8 cellular contexts compared by ENCODE assay signal in the genomic region with DNA sequence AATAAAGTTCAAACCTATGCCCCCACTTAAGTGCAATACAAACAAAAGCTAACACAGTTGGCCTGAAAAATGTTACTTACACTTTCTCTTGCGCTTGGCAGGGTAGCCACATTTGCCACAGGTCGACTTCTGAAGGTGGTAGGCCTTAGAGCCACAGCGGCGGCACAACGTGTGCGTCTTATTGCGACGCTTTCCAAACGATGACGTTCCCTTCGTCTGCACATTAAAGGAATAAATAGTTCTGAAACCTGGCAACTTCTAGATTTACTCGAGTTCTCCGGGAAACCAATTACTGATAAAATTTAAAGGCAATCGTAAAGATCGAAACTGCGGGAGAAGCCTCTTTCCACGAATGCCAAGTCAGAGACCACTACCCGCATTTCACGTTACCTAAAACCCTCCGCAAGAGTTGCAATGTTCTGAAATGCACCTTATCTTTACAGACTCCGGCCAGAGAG. TPM values are rescaled to one million over a fixed set of nuclear protein-coding genes. Genes with fewer than 3 reads are reported as not detected.
DNase-seq lines count a peak whose midpoint lies in the region; ATAC-seq lines count a peak whose summit lies in the region.

No MANE protein-coding gene starts in this region.

- peaks cover 42% of the 10 kb centered on the region for H3K36me3 ChIP-seq in CD4-positive, CD25-positive, alpha-beta regulatory T cell (ENCODE audit: control insufficient read depth, insufficient read depth, low read length)

- H3K27me3 Mint-ChIP-seq in CD4-positive, CD25-positive, alpha-beta regulatory T cell: peaks cover 10% of the 10 kb centered on the region

- peaks cover 27 to 66% (median 49%) of the 10 kb centered on the region in 4 donors for H3K4me1 Mint-ChIP-seq in CD4-positive, CD25-positive, alpha-beta regulatory T cell

- peak overlapping the region; percentile 90 for H3K4me3 ChIP-seq in CD4-positive, CD25-positive, alpha-beta regulatory T cell (ENCODE audit: low read depth, low read length)

- H3K4me1 ChIP-seq in CD4-positive, CD25-positive, alpha-beta regulatory T cell (ENCODE audit: control insufficient read depth, insufficient read depth, low read length, poor library complexity, severe bottlenecking): peaks cover 36% of the 10 kb centered on the region

- peak overlapping the region; percentile 93 to 99 (median 96) for H3K4me3 Mint-ChIP-seq in CD4-positive, CD25-positive, alpha-beta regulatory T cell

- peak; percentile 11 to 16 for ATAC-seq in CD4-positive, CD25-positive, alpha-beta regulatory T cell (ENCODE audit: low read depth in 2 of 2)
- no peak for ATAC-seq in GM21786 (IDR thresholded peaks at IDR 0.05; ENCODE audit: unreplicated experiment)

- peak overlapping the region; percentile 96 to 99 (median 99) for H3K27ac Mint-ChIP-seq in CD4-positive, CD25-positive, alpha-beta regulatory T cell

- H3K27me3 ChIP-seq in CD4-positive, CD25-positive, alpha-beta regulatory T cell (ENCODE audit: control insufficient read depth, insufficient read depth, low read length): no peaks in the 10 kb centered on the region

- DNase-seq in CD4-positive, CD25-positive, alpha-beta regulatory T cell: peak; percentile 45 to 80 (median 70)
- DNase-seq in LHCN-M2 (ENCODE audit: low read depth) (peak; percentile 24), fibroblast of gingiva (ENCODE audit: low read depth) (peak; percentile 29), pons (ENCODE audit: low spot score) (peak; percentile 17), amniotic stem cell (lab: John Stamatoyannopoulos, UW) (no peak), GM19240 (ENCODE audit: insufficient read length, low spot score) (no peak)
- peak; percentile 51 for DNase-seq in activated T-cell treated with anti-CD3 and anti-CD28 coated beads, Interleukin-2, amount 50 U/mL, for 1 hour

- H3K36me3 Mint-ChIP-seq in CD4-positive, CD25-positive, alpha-beta regulatory T cell: peaks cover 45% of the 10 kb centered on the region

- no peaks in the 10 kb centered on the region for H3K9me3 ChIP-seq in CD4-positive, CD25-positive, alpha-beta regulatory T cell (ENCODE audit: control insufficient read depth in 2 of 2, low read length in 2 of 2)

- H3K9me3 Mint-ChIP-seq in CD4-positive, CD25-positive, alpha-beta regulatory T cell: no peaks in the 10 kb centered on the region

- H3K27ac ChIP-seq in CD4-positive, CD25-positive, alpha-beta regulatory T cell (ENCODE audit: insufficient read depth, low read length, poor library complexity, severe bottlenecking): peak overlapping the region; percentile 95

RNA-seq across cellular contexts. Expression of a gene that starts 0.6 kb away (rescaled TPM):
- 1,729 TPM for total RNA-seq in CD4-positive, CD25-positive, alpha-beta regulatory T cell
- 1,000 to 10,000 TPM; 1,921 to 2,513 (median 2,239) TPM for polyA plus RNA-seq in CD4-positive, CD25-positive, alpha-beta regulatory T cell
- 46.6 and 50.4 TPM in 2 replicates for total RNA-seq in LHCN-M2 (2014; rRNA removed)
- 3,303 TPM for polyA plus RNA-seq in LHCN-M2 (2012)

RNA-seq across cellular contexts. Expression of a gene that starts 6.7 kb away (rescaled TPM):
- total RNA-seq in CD4-positive, CD25-positive, alpha-beta regulatory T cell: 2.8 TPM
- polyA plus RNA-seq in CD4-positive, CD25-positive, alpha-beta regulatory T cell: 1 to 10 TPM; 3.7 to 5.8 (median 5.1) TPM
- total RNA-seq in LHCN-M2 (2014; rRNA removed): 3.2 and 4.1 TPM in 2 replicates
- 1.2 TPM for polyA plus RNA-seq in LHCN-M2 (2012)

RNA-seq across cellular contexts. Expression of a gene that starts 36.2 kb away (rescaled TPM):
- 102 TPM for total RNA-seq in CD4-positive, CD25-positive, alpha-beta regulatory T cell
- polyA plus RNA-seq in CD4-positive, CD25-positive, alpha-beta regulatory T cell: 10 to 100 TPM; 34.1 to 55.8 (median 43.5) TPM
- total RNA-seq in LHCN-M2 (2014; rRNA removed): 75.5 and 78.8 TPM in 2 replicates
- 27.5 TPM for polyA plus RNA-seq in LHCN-M2 (2012)

Comparison
In these comparisons a context has a peak if more than half of its experiments do, and no peak if none do; other contexts are left out.
1. DNase-seq: peak in CD4-positive, CD25-positive, alpha-beta regulatory T cell (3 of 3), LHCN-M2 (single experiment), activated T-cell treated with anti-CD3 and anti-CD28 coated beads, Interleukin-2, amount 50 U/mL, for 1 hour (single experiment), fibroblast of gingiva (single experiment) and pons (single experiment); none in amniotic stem cell (single experiment) and GM19240 (single experiment).
2. RNA of a gene that starts 0.6 kb away (total RNA-seq): 1,729 TPM in CD4-positive, CD25-positive, alpha-beta regulatory T cell (single experiment); 46.6 to 50.4 TPM in LHCN-M2; every median in the first group is over 10 times any median in the second.